Comparison of ENCODE assay signal across 1 cellular context in the genomic region with DNA sequence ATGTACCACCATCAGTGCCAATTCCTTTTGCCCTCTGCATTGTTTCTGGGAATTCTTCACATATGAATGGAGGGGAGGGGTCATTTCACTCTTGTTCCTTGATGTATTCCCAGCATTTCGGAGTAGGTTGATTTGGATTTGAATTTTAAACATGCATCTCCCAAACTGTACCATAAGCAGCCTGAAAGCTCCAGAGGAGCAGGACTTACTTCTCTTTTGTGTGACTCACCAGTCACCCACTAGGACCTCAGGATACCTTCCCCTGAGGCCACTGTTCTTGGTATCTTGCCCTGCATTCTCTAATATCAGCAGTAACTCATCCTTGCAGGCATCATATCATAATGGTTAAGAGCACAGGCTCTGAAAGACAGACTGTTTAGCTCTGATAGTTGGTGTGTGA.
TF ChIP-seq lines count a peak whose summit lies in the region.

No MANE protein-coding gene starts in this region.

TF ChIP-seq in H1, 55 proteins besides CTCF, POLR2A, EP300 and RAD21:
- TF ChIP-seq HDAC2 (IDR thresholded peaks at IDR 0.05; ENCODE audit: borderline replicate concordance in 1 of 2, low read depth in 2 of 2, low read length in 2 of 2) (no peak), SRF (IDR thresholded peaks at IDR 0.05; ENCODE audit: low read depth, low read length) (no peak), TCF12 (IDR thresholded peaks at IDR 0.05; ENCODE audit: low read depth, low read length) (no peak), BRCA1 (IDR thresholded peaks at IDR 0.05; ENCODE audit: low read depth, low read length) (no peak), CREB1 (IDR thresholded peaks at IDR 0.05) (no peak), KDM1A (IDR thresholded peaks at IDR 0.05; ENCODE audit: borderline replicate concordance, low read length) (no peak), TEAD4 (IDR thresholded peaks at IDR 0.05; ENCODE audit: low read depth, low read length) (no peak), ZNF274 (IDR thresholded peaks at IDR 0.05; ENCODE audit: borderline replicate concordance, extremely low read depth, low read length) (no peak), SAP30 (IDR thresholded peaks at IDR 0.05; ENCODE audit: insufficient read depth, insufficient replicate concordance, low read length) (no peak), SP1 (IDR thresholded peaks at IDR 0.05; ENCODE audit: low read depth, low read length) (no peak)
- TF ChIP-seq, protein P1, sequence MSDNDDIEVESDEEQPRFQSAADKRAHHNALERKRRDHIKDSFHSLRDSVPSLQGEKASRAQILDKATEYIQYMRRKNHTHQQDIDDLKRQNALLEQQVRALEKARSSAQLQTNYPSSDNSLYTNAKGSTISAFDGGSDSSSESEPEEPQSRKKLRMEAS (IDR thresholded peaks at IDR 0.05): no peak
